8 cellular contexts compared by ENCODE assay signal in the genomic region with DNA sequence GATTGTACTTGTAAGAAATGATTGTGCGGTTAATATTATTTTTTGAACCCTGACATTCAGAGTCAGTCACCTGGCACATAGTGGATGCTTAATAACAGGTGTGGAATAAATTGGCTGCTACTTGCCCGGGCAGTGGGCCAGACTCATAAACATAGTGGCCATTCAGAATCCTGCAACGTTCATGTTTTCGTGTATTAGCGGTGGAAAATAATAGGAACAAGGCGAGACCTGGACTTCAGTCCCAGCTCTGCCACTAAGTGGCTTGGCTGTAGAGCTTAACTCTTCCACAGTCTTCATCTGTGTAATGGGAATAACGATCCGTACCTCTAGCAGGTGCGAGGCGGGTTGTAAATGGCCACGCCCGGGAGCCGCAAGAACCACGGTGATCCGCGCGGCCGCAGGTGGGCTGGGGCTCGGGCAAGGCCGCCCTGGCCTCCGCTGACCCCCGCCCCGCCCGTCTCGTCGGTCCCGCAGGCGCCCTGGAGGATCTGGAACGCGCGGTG. TPM values are rescaled to one million over a fixed set of nuclear protein-coding genes. Genes with fewer than 3 reads are reported as not detected.
DNase-seq lines count a peak whose midpoint lies in the region; ATAC-seq, FAIRE-seq and TF ChIP-seq lines count a peak whose summit lies in the region.

No MANE protein-coding gene starts in this region.

- H3F3A ChIP-seq in MM.1S (ENCODE audit: insufficient read depth, low read length) = no peaks in the 10 kb centered on the region

- no peaks in the 10 kb centered on the region for H3K9me3 ChIP-seq in MM.1S (replicated peaks; ENCODE audit: insufficient read depth, low read length)
- no peaks in the 10 kb centered on the region for H3K9me3 ChIP-seq in keratinocyte (ENCODE audit: control insufficient read depth, low read depth, low read length)
- H3K9me3 ChIP-seq in stomach smooth muscle (ENCODE audit: control insufficient read depth in 2 of 2, low read length in 2 of 2) = no peaks in the 10 kb centered on the region

- POLR2A ChIA-PET in activated naive CD8-positive, alpha-beta T cell treated with anti-CD3 and anti-CD28 coated beads, Interleukin-2, amount 10 ng/mL, durations not matched to agents 7 days and 5 days (lab: Charles Lee) = no interaction called here

- DNase-seq in MM.1S (no peak), keratinocyte (ENCODE audit: low read depth, low spot score) (no peak), urothelium cell line (ENCODE audit: low spot score) (no peak)
- no peak for DNase-seq in activated naive CD8-positive, alpha-beta T cell treated with anti-CD3 and anti-CD28 coated beads, Interleukin-2, amount 10 ng/mL, durations not matched to agents 7 days and 5 days
- no peak for DNase-seq in effector CD4-positive, alpha-beta T cell

- H3K9ac ChIP-seq in MM.1S (ENCODE audit: low read length) = no peak overlapping the region
- peak overlapping the region; percentile 65 for H3K9ac ChIP-seq in keratinocyte (ENCODE audit: control insufficient read depth, extremely low read depth, insufficient read depth, low read length)
- peak overlapping the region; percentile 52 to 71 for H3K9ac ChIP-seq in stomach smooth muscle (ENCODE audit: low read length in 2 of 2)

- H3K9me1 ChIP-seq in keratinocyte (ENCODE audit: control insufficient read depth, extremely low read depth, insufficient read depth, low read length) = no peaks in the 10 kb centered on the region

- TF ChIP-seq CTCF in MM.1S (IDR thresholded peaks at IDR 0.05; ENCODE audit: low read length) (no peak), keratinocyte (optimal IDR thresholded peaks at IDR 0.05 in 1 of 3, IDR thresholded peaks at IDR 0.05 in 1 of 3, conservative IDR thresholded peaks at IDR 0.05 in 1 of 3; ENCODE audit: extremely low read depth in 1 of 3, insufficient read depth in 2 of 3, low read length in 3 of 3) (no peak)

- H2AFZ ChIP-seq in MM.1S (ENCODE audit: low read length) (peak overlapping the region; percentile 49; the same call in 1 of the 2 replicates), keratinocyte (ENCODE audit: control insufficient read depth, low read length) (peak overlapping the region; percentile 76)

- H3K36me3 Mint-ChIP-seq in activated naive CD8-positive, alpha-beta T cell treated with anti-CD3 and anti-CD28 coated beads, Interleukin-2, amount 10 ng/mL, durations not matched to agents 7 days and 5 days = peaks cover 7% of the 10 kb centered on the region

- H3K4me2 ChIP-seq in MM.1S (ENCODE audit: low read depth, low read length) (peak overlapping the region; percentile 81), keratinocyte (ENCODE audit: control insufficient read depth, extremely low read depth, insufficient read depth, low read depth, low read length) (peak overlapping the region; percentile 61)

- no peak for ATAC-seq in activated naive CD8-positive, alpha-beta T cell treated with anti-CD3 and anti-CD28 coated beads, Interleukin-2, amount 10 ng/mL, durations not matched to agents 7 days and 5 days (ENCODE audit: low read depth)
- no peak for ATAC-seq in HG03432 (IDR thresholded peaks at IDR 0.05; ENCODE audit: unreplicated experiment)

- H3K27ac ChIP-seq in MM.1S (ENCODE audit: low read length) (no peak overlapping the region), keratinocyte (ENCODE audit: control insufficient read depth, insufficient read depth, low read length) (no peak overlapping the region), stomach smooth muscle (ENCODE audit: low read length) (peak overlapping the region; percentile 53)

- no peaks in the 10 kb centered on the region for H3K27me3 Mint-ChIP-seq in activated naive CD8-positive, alpha-beta T cell treated with anti-CD3 and anti-CD28 coated beads, Interleukin-2, amount 10 ng/mL, durations not matched to agents 7 days and 5 days

- H3K27ac Mint-ChIP-seq in activated naive CD8-positive, alpha-beta T cell treated with anti-CD3 and anti-CD28 coated beads, Interleukin-2, amount 10 ng/mL, durations not matched to agents 7 days and 5 days = peak overlapping the region; percentile 48

- H3K9me3 Mint-ChIP-seq in activated naive CD8-positive, alpha-beta T cell treated with anti-CD3 and anti-CD28 coated beads, Interleukin-2, amount 10 ng/mL, durations not matched to agents 7 days and 5 days = no peaks in the 10 kb centered on the region

- peak overlapping the region; percentile 92 for H3K4me3 Mint-ChIP-seq in activated naive CD8-positive, alpha-beta T cell treated with anti-CD3 and anti-CD28 coated beads, Interleukin-2, amount 10 ng/mL, durations not matched to agents 7 days and 5 days

- dilution Hi-C loops in keratinocyte (cut with MboI; ENCODE audit: extremely low pct_ligation_motif_present, low sequenced_read_pairs) = no loop called here

- no peak for FAIRE-seq in keratinocyte (lab: Jason Lieb, UNC)
- FAIRE-seq in urothelium cell line (lab: Jason Lieb, UNC) = no peak

- H3K36me3 ChIP-seq in MM.1S (replicated peaks; ENCODE audit: insufficient read depth, low read length) = no peaks in the 10 kb centered on the region
- H3K36me3 ChIP-seq in keratinocyte (ENCODE audit: control insufficient read depth in 2 of 2, extremely low read depth in 1 of 2, insufficient read depth in 2 of 2, low read length in 2 of 2) = peaks cover 3 to 7% of the 10 kb centered on the region in 2 experiments
- peaks cover 0 to 11% of the 10 kb centered on the region in 2 donors for H3K36me3 ChIP-seq in stomach smooth muscle (ENCODE audit: control insufficient read depth in 2 of 2, insufficient read depth in 2 of 2, low read length in 2 of 2)

- H3K9me2 ChIP-seq in MM.1S (replicated peaks; ENCODE audit: insufficient read depth, low read length) = no peaks in the 10 kb centered on the region

- peaks cover 16% of the 10 kb centered on the region for H3K4me1 Mint-ChIP-seq in activated naive CD8-positive, alpha-beta T cell treated with anti-CD3 and anti-CD28 coated beads, Interleukin-2, amount 10 ng/mL, durations not matched to agents 7 days and 5 days

- H3K27me3 ChIP-seq in MM.1S (replicated peaks; ENCODE audit: insufficient read depth, low read length) (peaks cover 23% of the 10 kb centered on the region; the same call in 1 of the 2 replicates), keratinocyte (ENCODE audit: control insufficient read depth, extremely low read depth, insufficient read depth, low read length) (no peaks in the 10 kb centered on the region), stomach smooth muscle (ENCODE audit: control insufficient read depth in 1 of 2, insufficient read depth in 2 of 2, low read length in 2 of 2) (no peaks in the 10 kb centered on the region)

- H3K79me2 ChIP-seq in MM.1S (ENCODE audit: low read length) (no peaks in the 10 kb centered on the region), keratinocyte (ENCODE audit: control insufficient read depth, insufficient read depth, low read length) (no peaks in the 10 kb centered on the region)

- H3K4me3 ChIP-seq in GM08714 (ENCODE audit: low read length) (peak overlapping the region; percentile 73), MM.1S (ENCODE audit: low read length) (peak overlapping the region; percentile 35), keratinocyte (ENCODE audit: control insufficient read depth in 2 of 3, extremely low read depth in 1 of 3, insufficient read depth in 2 of 3, low read depth in 1 of 3, low read length in 3 of 3) (peak overlapping the region; percentile 64 to 74 (median 68)), stomach smooth muscle (ENCODE audit: low read length in 2 of 2) (peak overlapping the region; percentile 75 to 81)

- H3K4me1 ChIP-seq in MM.1S (ENCODE audit: low read length) (peaks cover 3% of the 10 kb centered on the region; the same call in 1 of the 2 replicates), keratinocyte (ENCODE audit: control insufficient read depth, extremely low read depth, insufficient read depth, low read length) (peaks cover 2% of the 10 kb centered on the region), stomach smooth muscle (ENCODE audit: control insufficient read depth, insufficient read depth, low read length) (peaks cover 35% of the 10 kb centered on the region)

- H4K20me1 ChIP-seq in MM.1S (ENCODE audit: insufficient read depth, low read length) (no peaks in the 10 kb centered on the region), keratinocyte (ENCODE audit: control insufficient read depth, extremely low read depth, insufficient read depth, low read length) (no peaks in the 10 kb centered on the region)

RNA-seq across cellular contexts. Expression of a gene that starts 0.8 kb away (rescaled TPM):
- total RNA-seq in activated naive CD8-positive, alpha-beta T cell treated with anti-CD3 and anti-CD28 coated beads, Interleukin-2, amount 10 ng/mL, durations not matched to agents 7 days and 5 days = 10 to 100 TPM; 11.8 to 12.5 TPM
- polyA plus RNA-seq in keratinocyte = 12.9 to 21.1 TPM (median 17.4 TPM) in 3 replicates
- polyA plus RNA-seq in keratinocyte (2011; ENCODE audit: low read depth) = 4.2 TPM
- 15.2 and 25.4 TPM in 2 replicates for polyA plus RNA-seq in keratinocyte (2011; cell fraction: cytosol; rRNA removed)
- polyA plus RNA-seq in keratinocyte (2011; cell fraction: nucleus; rRNA removed) = 30.0 and 40.9 TPM in 2 replicates
- 5.6 and 16.2 TPM in 2 replicates for polyA plus RNA-seq in keratinocyte (2012; ENCODE audit: low replicate concordance)
- 22.4 to 65.0 TPM (median 24.4 TPM) in 3 replicates for polyA minus RNA-seq in keratinocyte
- polyA minus RNA-seq in keratinocyte (2011; cell fraction: cytosol; rRNA and poly(A)+ RNA removed) = 27.6 TPM
- 19.2 and 26.1 TPM in 2 replicates for polyA minus RNA-seq in keratinocyte (2011; cell fraction: nucleus; rRNA and poly(A)+ RNA removed)

RNA-seq across cellular contexts. Expression of a gene that starts 3.0 kb away (rescaled TPM):
- total RNA-seq in activated naive CD8-positive, alpha-beta T cell treated with anti-CD3 and anti-CD28 coated beads, Interleukin-2, amount 10 ng/mL, durations not matched to agents 7 days and 5 days = 1 to 10 TPM in 1 of 2 experiments, under 1 TPM in 1; 0.68 to 1.0 TPM
- polyA plus RNA-seq in keratinocyte = 0.12 TPM in 1 of 3 replicates, not detected in the others
- 0.36 TPM for polyA plus RNA-seq in keratinocyte (2011; ENCODE audit: low read depth)
- not detected in 2 replicates for polyA plus RNA-seq in keratinocyte (2011; cell fraction: cytosol; rRNA removed)
- not detected in 2 replicates for polyA plus RNA-seq in keratinocyte (2011; cell fraction: nucleus; rRNA removed)
- polyA plus RNA-seq in keratinocyte (2012; ENCODE audit: low replicate concordance) = not detected in 2 replicates
- not detected in 3 replicates for polyA minus RNA-seq in keratinocyte
- polyA minus RNA-seq in keratinocyte (2011; cell fraction: cytosol; rRNA and poly(A)+ RNA removed) = not detected
- polyA minus RNA-seq in keratinocyte (2011; cell fraction: nucleus; rRNA and poly(A)+ RNA removed) = 1.5 TPM in 1 of 2 replicates, not detected in the other

RNA-seq across cellular contexts. Expression of a gene that starts 35.5 kb away (rescaled TPM):
- total RNA-seq in activated naive CD8-positive, alpha-beta T cell treated with anti-CD3 and anti-CD28 coated beads, Interleukin-2, amount 10 ng/mL, durations not matched to agents 7 days and 5 days = 10 to 100 TPM; 12.1 to 14.3 TPM
- polyA plus RNA-seq in keratinocyte = 31.2 to 34.9 TPM (median 32.9 TPM) in 3 replicates
- polyA plus RNA-seq in keratinocyte (2011; ENCODE audit: low read depth) = 27.7 TPM
- polyA plus RNA-seq in keratinocyte (2011; cell fraction: cytosol; rRNA removed) = 27.1 and 43.5 TPM in 2 replicates
- 36.1 and 37.4 TPM in 2 replicates for polyA plus RNA-seq in keratinocyte (2011; cell fraction: nucleus; rRNA removed)
- 14.1 and 17.4 TPM in 2 replicates for polyA plus RNA-seq in keratinocyte (2012; ENCODE audit: low replicate concordance)
- 24.6 to 32.6 TPM (median 29.2 TPM) in 3 replicates for polyA minus RNA-seq in keratinocyte
- 16.7 TPM for polyA minus RNA-seq in keratinocyte (2011; cell fraction: cytosol; rRNA and poly(A)+ RNA removed)
- polyA minus RNA-seq in keratinocyte (2011; cell fraction: nucleus; rRNA and poly(A)+ RNA removed) = 7.8 and 13.3 TPM in 2 replicates

RNA-seq across cellular contexts. Expression of a gene that starts 42.0 kb away (rescaled TPM):
- total RNA-seq in activated naive CD8-positive, alpha-beta T cell treated with anti-CD3 and anti-CD28 coated beads, Interleukin-2, amount 10 ng/mL, durations not matched to agents 7 days and 5 days = 100 to 1,000 TPM; 107 to 108 TPM
- polyA plus RNA-seq in keratinocyte = 121 to 216 TPM (median 150 TPM) in 3 replicates
- 77.9 TPM for polyA plus RNA-seq in keratinocyte (2011; ENCODE audit: low read depth)
- 127 and 260 TPM in 2 replicates for polyA plus RNA-seq in keratinocyte (2011; cell fraction: cytosol; rRNA removed)
- polyA plus RNA-seq in keratinocyte (2011; cell fraction: nucleus; rRNA removed) = 159 and 176 TPM in 2 replicates
- 65.9 and 120 TPM in 2 replicates for polyA plus RNA-seq in keratinocyte (2012; ENCODE audit: low replicate concordance)
- 63.8 to 140 TPM (median 118 TPM) in 3 replicates for polyA minus RNA-seq in keratinocyte
- polyA minus RNA-seq in keratinocyte (2011; cell fraction: cytosol; rRNA and poly(A)+ RNA removed) = 101 TPM
- polyA minus RNA-seq in keratinocyte (2011; cell fraction: nucleus; rRNA and poly(A)+ RNA removed) = 49.7 and 81.6 TPM in 2 replicates
